In the genomic region with DNA sequence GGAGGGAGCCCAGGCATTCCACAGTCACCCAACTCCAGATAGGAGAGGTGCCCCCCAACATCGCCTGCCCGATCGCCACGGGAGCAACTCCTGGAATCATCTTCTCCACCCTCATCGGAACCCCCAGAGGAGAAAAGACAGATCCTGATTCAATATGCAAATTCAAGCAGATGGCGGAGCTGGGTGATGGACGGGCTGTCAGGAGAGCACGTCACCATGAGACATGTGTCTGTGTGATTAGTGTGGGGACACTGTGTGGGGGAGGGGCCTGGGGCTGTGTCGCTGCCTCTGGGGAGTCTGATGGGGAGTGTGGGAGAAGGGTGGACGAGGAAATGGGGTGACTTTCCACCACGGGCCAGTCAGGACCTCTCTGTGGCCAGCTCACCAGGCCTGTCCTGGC, we compare ENCODE assay signal across 20 cellular contexts.
"Had no signal": no experiment of that assay in that cellular context is flagged by ENCODE, and none has a peak within 500 bp of the region (broad histone marks: within the 10 kb centered on the region; RNA-seq: fewer than 3 reads in every experiment).

No MANE protein-coding gene starts in this region.

- ATAC-seq: activated naive CD8-positive, alpha-beta T cell treated with anti-CD3 and anti-CD28 coated beads, Interleukin-2, amount 50 U/mL, for 24 hours; body of pancreas; left colon; WTC11 had no signal

- H3K4me2 ChIP-seq: neural progenitor cell, smooth muscle cell had no signal

- H3K36me3 ChIP-seq: neural progenitor cell, sigmoid colon, thoracic aorta had no signal

- H3K4me3 Mint-ChIP-seq: activated naive CD8-positive, alpha-beta T cell treated with anti-CD3 and anti-CD28 coated beads, Interleukin-2, amount 50 U/mL, for 24 hours; dendritic cell treated with granulocyte-macrophage colony-stimulating factor and Interleukin-4, amounts not matched to agents 40 ng/mL and 50 ng/mL, for 4 days; naive B cell; neural progenitor cell; type B pancreatic cell; WTC11 had no signal

- H3K27ac Mint-ChIP-seq: activated naive CD8-positive, alpha-beta T cell treated with anti-CD3 and anti-CD28 coated beads, Interleukin-2, amount 50 U/mL, for 24 hours; dendritic cell treated with granulocyte-macrophage colony-stimulating factor and Interleukin-4, amounts not matched to agents 40 ng/mL and 50 ng/mL, for 4 days; progenitor cell of endocrine pancreas; type B pancreatic cell; WTC11 had no signal

- H3K36me3 Mint-ChIP-seq: naive B cell, neural progenitor cell, type B pancreatic cell, WTC11 had no signal

- H2AFZ ChIP-seq: neural progenitor cell had no signal

- H3K9me3 Mint-ChIP-seq: activated naive CD8-positive, alpha-beta T cell treated with anti-CD3 and anti-CD28 coated beads, Interleukin-2, amount 50 U/mL, for 24 hours; dendritic cell treated with granulocyte-macrophage colony-stimulating factor and Interleukin-4, amounts not matched to agents 40 ng/mL and 50 ng/mL, for 4 days; naive B cell; neural progenitor cell; type B pancreatic cell; WTC11 had no signal

- H3K27ac ChIP-seq: body of pancreas, neural progenitor cell, sigmoid colon, thoracic aorta had no signal

- DNase-seq: activated effector memory CD4-positive, alpha-beta T cell treated with anti-CD3 and anti-CD28 coated beads, Interleukin-2, amount 50 U/mL, for 16 hours; activated naive CD4-positive, alpha-beta T cell treated with anti-CD3 and anti-CD28 coated beads, Interleukin-2, amount 50 U/mL, for 16 hours; activated naive CD8-positive, alpha-beta T cell treated with anti-CD3 and anti-CD28 coated beads, Interleukin-2, amount 50 U/mL, for 24 hours; body of pancreas; effector CD4-positive, alpha-beta T cell; left colon; mesendoderm; naive B cell; retina; sigmoid colon; stimulated activated CD4-positive, alpha-beta T cell treated with anti-CD3 and anti-CD28 coated beads, Interleukin-4, amount 100 ng/mL, for 1 hour; stimulated activated naive CD4-positive, alpha-beta T cell treated with Interleukin-2 at 50 U/mL for 16 hours; T-helper 9 cell had no signal

- H3K9me3 ChIP-seq: body of pancreas, sigmoid colon, thoracic aorta had no signal

- H3K27me3 ChIP-seq: body of pancreas had no signal

- H3K4me1 Mint-ChIP-seq: activated naive CD8-positive, alpha-beta T cell treated with anti-CD3 and anti-CD28 coated beads, Interleukin-2, amount 50 U/mL, for 24 hours; neural progenitor cell had no signal

- H3K9ac ChIP-seq: neural progenitor cell had no signal

- H3K4me1 ChIP-seq: body of pancreas, sigmoid colon had no signal

- H3K4me3 ChIP-seq: body of pancreas, neural progenitor cell, sigmoid colon, smooth muscle cell, thoracic aorta had no signal
